8 cellular contexts compared by ENCODE assay signal in the genomic region with DNA sequence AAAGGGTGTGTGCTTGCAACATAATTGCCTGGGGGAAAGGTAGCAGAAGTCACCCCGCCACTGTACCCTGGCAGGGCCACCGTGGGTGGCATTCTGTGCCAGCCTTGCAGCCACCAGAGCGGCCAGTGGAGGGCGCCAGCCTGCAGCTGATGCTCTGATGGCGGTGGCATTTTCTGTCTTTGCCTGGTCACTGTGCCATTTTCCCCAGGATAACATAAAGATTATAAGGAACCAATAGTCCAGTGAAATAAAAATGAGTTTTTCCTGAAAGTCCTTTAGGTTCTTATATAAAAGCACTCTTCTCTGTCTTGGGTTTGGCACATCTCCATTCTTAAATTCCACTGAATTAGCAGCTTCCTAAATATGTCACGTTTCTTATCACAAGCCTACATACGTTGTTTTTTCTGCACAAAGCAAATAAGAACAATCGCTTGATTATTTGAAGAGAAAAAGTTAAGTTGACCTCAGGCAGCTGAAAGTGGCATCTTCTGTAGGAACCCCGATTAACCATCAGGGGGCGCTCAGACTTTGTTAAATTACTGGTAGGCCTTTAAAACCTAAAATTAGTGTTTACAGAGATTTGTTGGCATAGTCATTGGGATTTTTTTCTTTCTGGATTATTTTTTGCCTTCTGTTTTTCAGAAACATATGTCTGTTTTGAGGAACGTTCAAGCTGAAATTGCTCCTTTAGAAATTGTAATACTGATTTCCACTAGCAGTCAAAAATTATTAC.
DNase-seq lines count a peak whose midpoint lies in the region; ATAC-seq, FAIRE-seq and TF ChIP-seq lines count a peak whose summit lies in the region.

No MANE protein-coding gene starts in this region.

- no peak for TF ChIP-seq POLR2A in GM12891 (IDR thresholded peaks at IDR 0.05; ENCODE audit: low read depth, low read length)
- no peak for TF ChIP-seq POLR2A in esophagus muscularis mucosa (IDR thresholded peaks at IDR 0.05; ENCODE audit: low read depth)

- TF ChIP-seq EP300 in esophagus muscularis mucosa (IDR thresholded peaks at IDR 0.05), result no peak

- peaks cover 0 to 11% (median 6%) of the 10 kb centered on the region in 4 donors for H3K4me1 ChIP-seq in esophagus muscularis mucosa

- FAIRE-seq in GM12891 (lab: Jason Lieb, UNC), result peak; percentile 76

- no peaks in the 10 kb centered on the region for H3K27me3 Mint-ChIP-seq in natural killer cell (ENCODE audit: low read depth in 2 of 2)

- H3K4me3 Mint-ChIP-seq in natural killer cell, result no peak overlapping the region

- H3K36me3 Mint-ChIP-seq in natural killer cell, result peaks cover 7% of the 10 kb centered on the region

- H3K4me1 Mint-ChIP-seq in natural killer cell, result peaks cover 4 to 6% of the 10 kb centered on the region in 2 donors

- peaks cover 14 to 33% (median 28%) of the 10 kb centered on the region in 4 donors for H3K36me3 ChIP-seq in esophagus muscularis mucosa

- ATAC-seq in natural killer cell, result peak; percentile 73 to 81 (median 74)
- no peak for ATAC-seq in HG02884 (IDR thresholded peaks at IDR 0.05; ENCODE audit: unreplicated experiment)

- no peak overlapping the region for H3K4me3 ChIP-seq in Jurkat, Clone E6-1 (ENCODE audit: low read length)
- no peak overlapping the region for H3K4me3 ChIP-seq in esophagus muscularis mucosa

- no peaks in the 10 kb centered on the region for H3K9me3 Mint-ChIP-seq in natural killer cell

- H3K9me3 ChIP-seq in esophagus muscularis mucosa, result no peaks in the 10 kb centered on the region

- DNase-seq in GM12891 (ENCODE audit: insufficient read length, low spot score), result peak; percentile 30
- DNase-seq in Jurkat, Clone E6-1 (ENCODE audit: low read depth, low spot score), result peak; percentile 65
- DNase-seq in OCI-M2 (lab: John Stamatoyannopoulos, UW; ENCODE audit: unreplicated experiment), result peak; percentile 66
- DNase-seq in activated T-cell treated with anti-CD3 and anti-CD28 coated beads for 48 hours (ENCODE audit: low read depth), result peak; percentile 67
- DNase-seq in esophagus muscularis mucosa (ENCODE audit: extremely low spot score), result no peak
- DNase-seq in natural killer cell, result peak; percentile 33
- DNase-seq in stimulated activated naive CD4-positive, alpha-beta T cell treated with Interleukin-2 at 50 U/mL for 16 hours (lab: John Stamatoyannopoulos, UW), result peak; percentile 47

- no peak overlapping the region for H3K27ac Mint-ChIP-seq in natural killer cell

- TF ChIP-seq CTCF in esophagus muscularis mucosa (IDR thresholded peaks at IDR 0.05) (peak; percentile 58 to 69 (median 68)), natural killer cell (IDR thresholded peaks at IDR 0.05) (peak; percentile 83)

- no peaks in the 10 kb centered on the region for H3K27me3 ChIP-seq in esophagus muscularis mucosa

- WGBS in esophagus muscularis mucosa, result 14% methylated on average over 11 of the region's 11 CpGs

- H3K27ac ChIP-seq in esophagus muscularis mucosa (replicated peaks in 1 of 4), result no peak overlapping the region

- intact Hi-C loops in esophagus muscularis mucosa (cut with DNase I), result loop anchor here (2.0 to 5.0 kb wide), 2 partner anchors 269 to 336 kb away; no protein-coding TSS in a partner anchor
- intact Hi-C loops in natural killer cell (cut with micrococcal nuclease), result loop anchor here (1.0 to 2.0 kb wide), 3 partner anchors 269 to 375 kb away; no protein-coding TSS in a partner anchor

TF ChIP-seq in GM12891, 5 proteins besides CTCF, POLR2A, EP300 and RAD21:
- TF ChIP-seq PAX5 (IDR thresholded peaks at IDR 0.05; ENCODE audit: insufficient read depth, low read length, severe bottlenecking) (no peak), TAF1 (IDR thresholded peaks at IDR 0.05; ENCODE audit: low read depth, low read length) (no peak), SPI1 (IDR thresholded peaks at IDR 0.05; ENCODE audit: low read depth, low read length) (no peak), POLR2AphosphoS5 (IDR thresholded peaks at IDR 0.05; ENCODE audit: low read depth, low read length) (no peak), POU2F2 (IDR thresholded peaks at IDR 0.05; ENCODE audit: low read depth, low read length) (no peak)
